9 cellular contexts compared by ENCODE assay signal in genomic region chr16:85402910-85403692, GRCh38.
DNase-seq lines count a peak whose midpoint lies in the region; ATAC-seq, FAIRE-seq and TF ChIP-seq lines count a peak whose summit lies in the region.
"Had no signal": no experiment of that assay in that cellular context is flagged by ENCODE, and none has a peak within 500 bp of the region (broad histone marks: within the 10 kb centered on the region; RNA-seq: fewer than 3 reads in every experiment).

No MANE protein-coding gene starts in this region.

- no peak for TF ChIP-seq CTCF in A549 (IDR thresholded peaks at IDR 0.05)
- no peak for TF ChIP-seq CTCF in adrenal gland (IDR thresholded peaks at IDR 0.05)

- TF ChIP-seq POLR2A in A549 (IDR thresholded peaks at IDR 0.05; ENCODE audit: low read length) (no peak), adrenal gland (IDR thresholded peaks at IDR 0.05) (no peak)

- H3K9me3 ChIP-seq in A549: no peaks in the 10 kb centered on the region; the same call in 2 of the 3 replicates
- H3K9me3 ChIP-seq in adrenal gland (replicated peaks in 1 of 3): no peaks in the 10 kb centered on the region

- 0 out of 6 replicates have a peak overlapping the region, but pooled peaks of 1 of the 2 experiments have one; percentile 6 for H3K27ac ChIP-seq in A549
- no peak overlapping the region for H3K27ac ChIP-seq in adrenal gland
- H3K27ac ChIP-seq: SJSA1 had no signal

- FAIRE-seq in A549 (lab: Jason Lieb, UNC) (no peak), frontal cortex (lab: Jason Lieb, UNC) (no peak)

- intact Hi-C loops in adrenal gland (cut with DNase I): no loop called here

- DNase-seq in A549 (ENCODE audit: low read depth in 1 of 2, low spot score in 1 of 2) (no peak), EL (peak; percentile 25), adrenal gland (peak; percentile 43 to 84 (median 69)), left lobe of liver (ENCODE audit: low spot score) (peak; percentile 48), NCI-H446 (lab: John Stamatoyannopoulos, UW) (no peak), frontal cortex (ENCODE audit: low spot score in 2 of 2) (no peak)

- peak; percentile 33 to 37; a peak in 4 of 6 replicates for ATAC-seq in A549
- ATAC-seq in left lobe of liver: peak; percentile 52
- no peak for ATAC-seq in HG02623 (IDR thresholded peaks at IDR 0.05; ENCODE audit: unreplicated experiment)
- no peak for ATAC-seq in HG02973 (IDR thresholded peaks at IDR 0.05; ENCODE audit: unreplicated experiment)

- CTCF ChIA-PET in A549 (lab: Yijun Ruan, JAX): interaction anchor here (0.5 to 3.4 kb wide), 14 partner anchors 8 to 213 kb away, joined by 3 to 20 read pairs (median 5); no protein-coding TSS in a partner anchor

- POLR2A ChIA-PET in A549 (lab: Yijun Ruan, JAX): no interaction called here

- H3K27me3 ChIP-seq in adrenal gland: no peaks in the 10 kb centered on the region
- H3K27me3 ChIP-seq: SJSA1 had no signal

- H3K36me3 ChIP-seq in adrenal gland (replicated peaks in 1 of 2): no peaks in the 10 kb centered on the region
- H3K36me3 ChIP-seq: SJSA1 had no signal

- no peak for TF ChIP-seq RAD21 in A549 (conservative IDR thresholded peaks at IDR 0.05 in 1 of 2, IDR thresholded peaks at IDR 0.05 in 1 of 2)

- no peak for TF ChIP-seq EP300 in A549 (IDR thresholded peaks at IDR 0.05)

- H3K4me1 ChIP-seq in A549: no peaks in the 10 kb centered on the region
- H3K4me1 ChIP-seq in adrenal gland (replicated peaks in 1 of 2): no peaks in the 10 kb centered on the region

- WGBS in A549 (ENCODE audit: missing lambda C conversion rate): 82% methylated on average over 17 of the region's 19 CpGs
- 59 to 94% (median 69%) methylated on average over 3 to 19 of the region's 19 CpGs for WGBS in adrenal gland, 4 donors

- H3K4me2 ChIP-seq in A549: no peak overlapping the region

- H3K4me3 ChIP-seq in A549: no peak overlapping the region
- H3K4me3 ChIP-seq in adrenal gland: no peak overlapping the region
- H3K4me3 ChIP-seq: SJSA1 had no signal

TF ChIP-seq in A549, 52 proteins besides CTCF, POLR2A, EP300 and RAD21:
- no peak for TF ChIP-seq MAFK (IDR thresholded peaks at IDR 0.05; ENCODE audit: partially characterized antibody)
- TF ChIP-seq POLR2AphosphoS2 (conservative IDR thresholded peaks at IDR 0.05; ENCODE audit: low read length): no peak
- no peak for TF ChIP-seq CHD4 (IDR thresholded peaks at IDR 0.05; ENCODE audit: borderline replicate concordance)
- TF ChIP-seq ZFP36 (IDR thresholded peaks at IDR 0.05; ENCODE audit: borderline replicate concordance, partially characterized antibody): no peak
- TF ChIP-seq RCOR1 (IDR thresholded peaks at IDR 0.05; ENCODE audit: low read depth, low read length): no peak
- no peak for TF ChIP-seq ZNF302 (CRISPR knock-in tag; IDR thresholded peaks at IDR 0.05)
- no peak for TF ChIP-seq CBX8 (IDR thresholded peaks at IDR 0.05)
- TF ChIP-seq ZSCAN20 (CRISPR knock-in tag; IDR thresholded peaks at IDR 0.05): no peak
- TF ChIP-seq CEBPB (IDR thresholded peaks at IDR 0.05): no peak
- TF ChIP-seq NR3C1 (IDR thresholded peaks at IDR 0.05): no peak
- no peak for TF ChIP-seq E2F6 (IDR thresholded peaks at IDR 0.05; ENCODE audit: borderline replicate concordance, low read depth)
- TF ChIP-seq SMC3 (IDR thresholded peaks at IDR 0.05): no peak
- no peak for TF ChIP-seq KDM1A (IDR thresholded peaks at IDR 0.05; ENCODE audit: low read depth)
- no peak for TF ChIP-seq EHF (CRISPR knock-in tag; IDR thresholded peaks at IDR 0.05)
TF ChIP-seq in A549: peak in this region for 0.

Comparison
In these comparisons a context has a peak if more than half of its experiments do, and no peak if none do; other contexts are left out.
1. ATAC-seq: peak in A549 (2 of 2) and left lobe of liver (single experiment); none in HG02623 (single experiment) and HG02973 (single experiment).
2. DNase-seq: peak in EL (single experiment), adrenal gland (7 of 7) and left lobe of liver (single experiment); none in A549 (0 of 2), NCI-H446 (0 of 2) and frontal cortex (0 of 2).